In the genomic region with DNA sequence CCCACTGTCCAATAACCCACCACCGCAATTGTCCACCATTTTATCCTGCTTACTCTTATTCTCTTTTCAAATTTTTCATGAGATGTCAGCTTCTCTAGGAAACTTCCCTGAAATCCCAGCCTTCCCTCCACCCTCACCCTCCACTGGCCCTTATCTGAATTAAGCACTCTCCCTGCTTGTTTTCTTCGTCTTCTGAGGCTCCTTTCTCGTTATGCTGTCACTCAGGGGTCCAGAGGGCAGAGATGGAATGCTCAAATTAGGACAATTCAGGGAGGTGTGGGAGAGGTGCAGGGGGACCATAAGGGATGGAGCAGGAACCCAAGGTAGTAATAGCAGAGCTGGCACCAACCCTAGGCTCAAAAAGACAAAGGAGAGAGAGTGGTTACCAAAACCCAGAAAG, we compare ENCODE assay signal across 10 cellular contexts.
"Had no signal": no experiment of that assay in that cellular context is flagged by ENCODE, and none has a peak within 500 bp of the region (broad histone marks: within the 10 kb centered on the region; RNA-seq: fewer than 3 reads in every experiment).

No MANE protein-coding gene starts in this region.

- H3K27ac ChIP-seq: GM23248, KMS-11 had no signal

- H3K9me3 ChIP-seq: HAP-1 had no signal

- H2AFZ ChIP-seq: GM23248 had no signal

- H3K36me3 ChIP-seq: HAP-1 had no signal

- ATAC-seq: HCT116 had no signal

- H3K9me3 Mint-ChIP-seq: HFFc6 had no signal

- H3K27ac Mint-ChIP-seq: HFFc6 had no signal

- FAIRE-seq: HTR-8/SVneo had no signal

- H3K9ac ChIP-seq: GM23248, KMS-11 had no signal

- H3K4me3 ChIP-seq: GM23248, HAP-1 had no signal

- DNase-seq: GM23248, H7, HFFc6, IMR-90, Karpas-422, KBM-7 had no signal

- H3K4me3 Mint-ChIP-seq: HFFc6 had no signal

- H3K4me2 ChIP-seq: KMS-11 had no signal
